In the genomic region with DNA sequence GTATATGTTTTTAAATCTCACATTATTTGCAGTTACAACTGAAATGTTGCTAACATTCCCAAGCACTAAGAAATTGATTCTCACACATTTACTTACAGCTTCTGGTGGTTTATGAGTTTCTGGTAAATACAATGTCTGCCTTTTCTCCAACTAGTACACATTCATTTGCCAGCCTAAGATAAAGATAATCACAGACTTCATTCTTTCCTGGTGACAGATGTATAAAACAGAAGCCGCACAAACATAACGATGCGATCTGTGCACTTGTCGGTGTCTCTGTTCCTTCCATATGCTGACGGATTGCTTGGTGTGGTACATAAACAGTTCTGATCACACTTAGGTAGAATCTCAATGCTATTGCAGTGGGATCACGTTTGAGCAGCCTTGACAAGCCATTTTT, we compare ENCODE assay signal across 20 cellular contexts.
A peak's percentile ranks its signal among the peaks of the same experiment; 100 is the strongest.
DNase-seq lines count a peak whose midpoint lies in the region; TF ChIP-seq lines count a peak whose summit lies in the region.
"Had no signal": no experiment of that assay in that cellular context is flagged by ENCODE, and none has a peak within 500 bp of the region (broad histone marks: within the 10 kb centered on the region; RNA-seq: fewer than 3 reads in every experiment).

No MANE protein-coding gene starts in this region.

- no peak overlapping the region for H3K4me3 ChIP-seq in SK-N-SH (ENCODE audit: low read depth in 2 of 2, low read length in 1 of 2)
- H3K4me3 ChIP-seq in smooth muscle cell = no peak overlapping the region
- H3K4me3 ChIP-seq: A549; BLaER1 treated with 17β-estradiol and CSF1 and Interleukin-3, amounts not matched to agents 10 nM and 100 nM; GM23248; HAP-1 had no signal

- no peaks in the 10 kb centered on the region for H3K36me3 ChIP-seq in SK-N-SH (replicated peaks in 1 of 2; ENCODE audit: control insufficient read depth in 1 of 2, insufficient read depth in 2 of 2, low read length in 1 of 2)
- H3K36me3 ChIP-seq in smooth muscle cell (ENCODE audit: low read depth) = no peaks in the 10 kb centered on the region
- H3K36me3 ChIP-seq: BLaER1 treated with 17β-estradiol and CSF1 and Interleukin-3, amounts not matched to agents 10 nM and 100 nM; HAP-1 had no signal

- H4K20me1 ChIP-seq in SK-N-SH (ENCODE audit: insufficient read depth) (no peaks in the 10 kb centered on the region), smooth muscle cell (ENCODE audit: low read depth) (no peaks in the 10 kb centered on the region)
- H4K20me1 ChIP-seq: BLaER1 treated with 17β-estradiol and CSF1 and Interleukin-3, amounts not matched to agents 10 nM and 100 nM had no signal

- H3F3A ChIP-seq in SK-N-SH (replicated peaks; ENCODE audit: insufficient read depth) (no peaks in the 10 kb centered on the region), smooth muscle cell (ENCODE audit: low read depth) (no peaks in the 10 kb centered on the region)

- peak; percentile 16; the same call in 1 of the 2 replicates for TF ChIP-seq RAD21 in SK-N-SH (IDR thresholded peaks at IDR 0.05; ENCODE audit: low read length)

- H3K9me2 ChIP-seq in SK-N-SH = no peaks in the 10 kb centered on the region

- H3K27me3 ChIP-seq in SK-N-SH (ENCODE audit: insufficient read depth) (no peaks in the 10 kb centered on the region), smooth muscle cell (ENCODE audit: low read depth) (peaks cover 8% of the 10 kb centered on the region)
- H3K27me3 ChIP-seq: BLaER1 treated with 17β-estradiol and CSF1 and Interleukin-3, amounts not matched to agents 10 nM and 100 nM had no signal

- no peak overlapping the region for H3K4me2 ChIP-seq in SK-N-SH
- peak overlapping the region; percentile 37 for H3K4me2 ChIP-seq in smooth muscle cell
- H3K4me2 ChIP-seq: A549 had no signal

- DNase-seq in DMS 273 (lab: John Stamatoyannopoulos, UW; ENCODE audit: unreplicated experiment) = peak; percentile 19
- no peak for DNase-seq in DMS 273 treated with DMSO at 0.1 percent for 48 hours (lab: John Stamatoyannopoulos, UW)
- peak; percentile 10 for DNase-seq in NCI-H524 treated with DMSO at 0.1 percent for 48 hours (lab: John Stamatoyannopoulos, UW)
- DNase-seq in SK-N-SH = peak; percentile 44
- no peak for DNase-seq in smooth muscle cell (lab: John Stamatoyannopoulos, UW; ENCODE audit: unreplicated experiment)
- DNase-seq in NCI-H146 (lab: John Stamatoyannopoulos, UW) = no peak
- DNase-seq in activated T-cell treated with anti-CD3 and anti-CD28 coated beads, Interleukin-2, amount 50 U/mL, for 1 hour = no peak
- no peak for DNase-seq in ureter (ENCODE audit: low spot score)
- DNase-seq: AML-193; CD8-positive, alpha-beta T cell; COR-L47; DMS153; DMS79; GDM1; GM23248 had no signal

- peaks cover 0 to 40% of the 10 kb centered on the region in 2 experiments; a peak in 2 of 4 replicates for H3K4me1 ChIP-seq in SK-N-SH (ENCODE audit: control insufficient read depth in 1 of 2, insufficient read depth in 2 of 2, low read depth in 1 of 2, low read length in 1 of 2)
- no peaks in the 10 kb centered on the region for H3K4me1 ChIP-seq in smooth muscle cell (ENCODE audit: low read depth)
- H3K4me1 ChIP-seq: A549, HAP-1 had no signal

- H2AFZ ChIP-seq in SK-N-SH (ENCODE audit: low read depth) = no peak overlapping the region
- no peak overlapping the region for H2AFZ ChIP-seq in smooth muscle cell (ENCODE audit: low read depth)
- H2AFZ ChIP-seq: GM23248 had no signal

- POLR2A ChIA-PET in SK-N-SH (lab: Yijun Ruan, JAX) = interaction anchor here (1.2 to 2.7 kb wide), 6 partner anchors 11 to 83 kb away, joined by 3 to 18 read pairs (median 6); no protein-coding TSS in a partner anchor

- H3K9ac ChIP-seq in SK-N-SH = no peak overlapping the region
- no peak overlapping the region for H3K9ac ChIP-seq in smooth muscle cell (ENCODE audit: low read depth)
- H3K9ac ChIP-seq: BLaER1 treated with 17β-estradiol and CSF1 and Interleukin-3, amounts not matched to agents 10 nM and 100 nM; GM23248 had no signal

- no peak for TF ChIP-seq CTCF in SK-N-SH (IDR thresholded peaks at IDR 0.05)
- TF ChIP-seq CTCF in smooth muscle cell (IDR thresholded peaks at IDR 0.05; ENCODE audit: borderline replicate concordance, insufficient read depth, poor library complexity, severe bottlenecking) = no peak

- H3K9me3 ChIP-seq in SK-N-SH (no peaks in the 10 kb centered on the region), smooth muscle cell (replicated peaks; ENCODE audit: low read depth) (no peaks in the 10 kb centered on the region)
- H3K9me3 ChIP-seq: A549, HAP-1 had no signal

- TF ChIP-seq EP300 in SK-N-SH (IDR thresholded peaks at IDR 0.05; ENCODE audit: borderline replicate concordance in 1 of 2, low read depth in 1 of 2, low read length in 1 of 2) = peak; percentile 9 to 99; a peak in 2 of 4 replicates

- H3K79me2 ChIP-seq in SK-N-SH (ENCODE audit: insufficient read depth) (no peaks in the 10 kb centered on the region), smooth muscle cell (ENCODE audit: low read depth) (no peaks in the 10 kb centered on the region)

- CTCF ChIA-PET in SK-N-SH (lab: Yijun Ruan, JAX) = interaction anchor here (0.8 to 1.9 kb wide), 2 partner anchors 12 to 57 kb away, joined by 3 to 8 read pairs; no protein-coding TSS in a partner anchor

- H3K27ac ChIP-seq in SK-N-SH (ENCODE audit: low read depth in 2 of 2, low read length in 1 of 2) = peak overlapping the region in 1 of 2 experiments; percentile 97; a peak in 2 of 4 replicates
- H3K27ac ChIP-seq in smooth muscle cell (ENCODE audit: low read depth) = no peak overlapping the region
- H3K27ac ChIP-seq: 22Rv1; A549; BLaER1 treated with 17β-estradiol and CSF1 and Interleukin-3, amounts not matched to agents 10 nM and 100 nM; GM23248; HL-60 had no signal

- WGBS in SK-N-SH (ENCODE audit: low lambda C conversion rate) = 2% methylated on average over 6 of the region's 6 CpGs
- 5% methylated on average over 6 of the region's 6 CpGs for WGBS in smooth muscle cell (ENCODE audit: low lambda C conversion rate)

TF ChIP-seq in SK-N-SH, 30 proteins besides CTCF, POLR2A, EP300 and RAD21 (continues in another document):
- no peak for TF ChIP-seq SMC3 (IDR thresholded peaks at IDR 0.05; ENCODE audit: low read depth, low read length)
- TF ChIP-seq RFX5 (IDR thresholded peaks at IDR 0.05; ENCODE audit: low read length) = no peak
- TF ChIP-seq, protein P1, sequence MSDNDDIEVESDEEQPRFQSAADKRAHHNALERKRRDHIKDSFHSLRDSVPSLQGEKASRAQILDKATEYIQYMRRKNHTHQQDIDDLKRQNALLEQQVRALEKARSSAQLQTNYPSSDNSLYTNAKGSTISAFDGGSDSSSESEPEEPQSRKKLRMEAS (IDR thresholded peaks at IDR 0.05; ENCODE audit: low read depth) = no peak
- no peak for TF ChIP-seq SIN3A (IDR thresholded peaks at IDR 0.05; ENCODE audit: borderline replicate concordance, low read depth, low read length)
- TF ChIP-seq GABPA (IDR thresholded peaks at IDR 0.05; ENCODE audit: low read depth) = no peak
- TF ChIP-seq NRF1 (IDR thresholded peaks at IDR 0.05; ENCODE audit: low read depth, low read length) = no peak
- TF ChIP-seq POLR2AphosphoS5 (IDR thresholded peaks at IDR 0.05; ENCODE audit: low read depth, low read length) = 0 out of 2 replicates have a peak, but pooled peaks have one; percentile 16
- peak; percentile 97 for TF ChIP-seq RCOR1 (IDR thresholded peaks at IDR 0.05; ENCODE audit: low read length)
- no peak for TF ChIP-seq NFIC (IDR thresholded peaks at IDR 0.05; ENCODE audit: borderline replicate concordance)
- TF ChIP-seq CHD2 (IDR thresholded peaks at IDR 0.05; ENCODE audit: low read length, partially characterized antibody) = peak; percentile 56
- TF ChIP-seq REST (IDR thresholded peaks at IDR 0.05; ENCODE audit: low read depth, low read length) = no peak
- TF ChIP-seq MEF2A (IDR thresholded peaks at IDR 0.05; ENCODE audit: borderline replicate concordance, low read depth) = no peak
- TF ChIP-seq, protein P2, sequence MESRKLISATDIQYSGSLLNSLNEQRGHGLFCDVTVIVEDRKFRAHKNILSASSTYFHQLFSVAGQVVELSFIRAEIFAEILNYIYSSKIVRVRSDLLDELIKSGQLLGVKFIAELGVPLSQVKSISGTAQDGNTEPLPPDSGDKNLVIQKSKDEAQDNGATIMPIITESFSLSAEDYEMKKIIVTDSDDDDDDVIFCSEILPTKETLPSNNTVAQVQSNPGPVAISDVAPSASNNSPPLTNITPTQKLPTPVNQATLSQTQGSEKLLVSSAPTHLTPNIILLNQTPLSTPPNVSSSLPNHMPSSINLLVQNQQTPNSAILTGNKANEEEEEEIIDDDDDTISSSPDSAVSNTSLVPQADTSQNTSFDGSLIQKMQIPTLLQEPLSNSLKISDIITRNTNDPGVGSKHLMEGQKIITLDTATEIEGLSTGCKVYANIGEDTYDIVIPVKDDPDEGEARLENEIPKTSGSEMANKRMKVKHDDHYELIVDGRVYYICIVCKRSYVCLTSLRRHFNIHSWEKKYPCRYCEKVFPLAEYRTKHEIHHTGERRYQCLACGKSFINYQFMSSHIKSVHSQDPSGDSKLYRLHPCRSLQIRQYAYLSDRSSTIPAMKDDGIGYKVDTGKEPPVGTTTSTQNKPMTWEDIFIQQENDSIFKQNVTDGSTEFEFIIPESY (IDR thresholded peaks at IDR 0.05; ENCODE audit: borderline replicate concordance, low read depth) = no peak

Comparison
In these comparisons a context has a peak if more than half of its experiments do, and no peak if none do; other contexts are left out.
1. DNase-seq: peak in DMS 273 (single experiment), NCI-H524 treated with DMSO at 0.1 percent for 48 hours (single experiment) and SK-N-SH (single experiment); none in DMS 273 treated with DMSO at 0.1 percent for 48 hours (single experiment), smooth muscle cell (single experiment), NCI-H146 (single experiment), activated T-cell treated with anti-CD3 and anti-CD28 coated beads, Interleukin-2, amount 50 U/mL, for 1 hour (single experiment) and ureter (single experiment).